Comparison of ENCODE assay signal across 10 cellular contexts in genomic region chr12:96212456-96213375, GRCh38. TPM values are rescaled to one million over a fixed set of nuclear protein-coding genes. Genes with fewer than 3 reads are reported as not detected.
DNase-seq lines count a peak whose midpoint lies in the region; ATAC-seq and TF ChIP-seq lines count a peak whose summit lies in the region.
"Had no signal": no experiment of that assay in that cellular context is flagged by ENCODE, and none has a peak within 500 bp of the region (broad histone marks: within the 10 kb centered on the region; RNA-seq: fewer than 3 reads in every experiment).

No MANE protein-coding gene starts in this region.

- H3K4me3 Mint-ChIP-seq in stimulated activated naive CD8-positive, alpha-beta T cell treated with anti-CD3 and anti-CD28 coated beads, Interleukin-15, Interleukin-2, amounts not matched to agents 100 ng/mL and 50 ng/mL, for 24 hours, result peak overlapping the region; percentile 70
- peak overlapping the region; percentile 72 for H3K4me3 Mint-ChIP-seq in activated naive CD8-positive, alpha-beta T cell treated with anti-CD3 and anti-CD28 coated beads for 36 hours
- H3K4me3 Mint-ChIP-seq in memory B cell, result peak overlapping the region; percentile 71

- intact Hi-C loops in upper lobe of right lung (cut with DNase I), result no loop called here

- no peaks in the 10 kb centered on the region for H3K27me3 ChIP-seq in upper lobe of right lung

- H3K27ac ChIP-seq in upper lobe of right lung, result no peak overlapping the region

- no peak for DNase-seq in stimulated activated naive CD8-positive, alpha-beta T cell treated with anti-CD3 and anti-CD28 coated beads, Interleukin-15, Interleukin-2, amounts not matched to agents 100 U/mL and 50 U/mL, for 24 hours
- DNase-seq in activated naive CD8-positive, alpha-beta T cell treated with anti-CD3 and anti-CD28 coated beads for 36 hours, result no peak
- DNase-seq in memory B cell (ENCODE audit: low spot score in 2 of 2), result no peak
- DNase-seq in SW 1271 (lab: John Stamatoyannopoulos, UW), result no peak
- DNase-seq in stimulated activated CD4-positive, alpha-beta T cell treated with anti-CD3 and anti-CD28 coated beads, Interleukin-15, amount 100 ng/mL, for 24 hours, result no peak
- DNase-seq in upper lobe of right lung, result no peak
- DNase-seq: activated effector memory CD4-positive, alpha-beta T cell treated with Interleukin-2 at 50 U/mL for 16 hours; NCI-H510A had no signal

- peak overlapping the region; percentile 89 for H3K27ac Mint-ChIP-seq in stimulated activated naive CD8-positive, alpha-beta T cell treated with anti-CD3 and anti-CD28 coated beads, Interleukin-15, Interleukin-2, amounts not matched to agents 100 ng/mL and 50 ng/mL, for 24 hours
- peak overlapping the region; percentile 84 for H3K27ac Mint-ChIP-seq in activated naive CD8-positive, alpha-beta T cell treated with anti-CD3 and anti-CD28 coated beads for 36 hours
- H3K27ac Mint-ChIP-seq in memory B cell, result peak overlapping the region; percentile 62

- peaks cover 7% of the 10 kb centered on the region for H3K36me3 ChIP-seq in upper lobe of right lung

- H3K27me3 Mint-ChIP-seq in stimulated activated naive CD8-positive, alpha-beta T cell treated with anti-CD3 and anti-CD28 coated beads, Interleukin-15, Interleukin-2, amounts not matched to agents 100 ng/mL and 50 ng/mL, for 24 hours, result no peaks in the 10 kb centered on the region
- H3K27me3 Mint-ChIP-seq in activated naive CD8-positive, alpha-beta T cell treated with anti-CD3 and anti-CD28 coated beads for 36 hours, result no peaks in the 10 kb centered on the region
- no peaks in the 10 kb centered on the region for H3K27me3 Mint-ChIP-seq in memory B cell

- no peaks in the 10 kb centered on the region for H3K9me3 Mint-ChIP-seq in stimulated activated naive CD8-positive, alpha-beta T cell treated with anti-CD3 and anti-CD28 coated beads, Interleukin-15, Interleukin-2, amounts not matched to agents 100 ng/mL and 50 ng/mL, for 24 hours
- no peaks in the 10 kb centered on the region for H3K9me3 Mint-ChIP-seq in activated naive CD8-positive, alpha-beta T cell treated with anti-CD3 and anti-CD28 coated beads for 36 hours
- no peaks in the 10 kb centered on the region for H3K9me3 Mint-ChIP-seq in memory B cell

- no peaks in the 10 kb centered on the region for H3K9me3 ChIP-seq in upper lobe of right lung

- no peak overlapping the region for H3K4me3 ChIP-seq in upper lobe of right lung

- H3K4me1 ChIP-seq in upper lobe of right lung, result peaks cover 43% of the 10 kb centered on the region

- peaks cover 83% of the 10 kb centered on the region for H3K4me1 Mint-ChIP-seq in stimulated activated naive CD8-positive, alpha-beta T cell treated with anti-CD3 and anti-CD28 coated beads, Interleukin-15, Interleukin-2, amounts not matched to agents 100 ng/mL and 50 ng/mL, for 24 hours (ENCODE audit: low read depth)
- H3K4me1 Mint-ChIP-seq in activated naive CD8-positive, alpha-beta T cell treated with anti-CD3 and anti-CD28 coated beads for 36 hours, result peaks cover 64% of the 10 kb centered on the region
- H3K4me1 Mint-ChIP-seq in memory B cell, result peaks cover 54% of the 10 kb centered on the region

- ATAC-seq in stimulated activated naive CD8-positive, alpha-beta T cell treated with anti-CD3 and anti-CD28 coated beads, Interleukin-15, Interleukin-2, amounts not matched to agents 100 U/mL and 50 U/mL, for 24 hours, result no peak
- no peak for ATAC-seq in memory B cell (ENCODE audit: low read depth)
- ATAC-seq in HG03097 (IDR thresholded peaks at IDR 0.05; ENCODE audit: low FRiP score, unreplicated experiment), result no peak
- no peak for ATAC-seq in upper lobe of right lung

- H3K36me3 Mint-ChIP-seq in stimulated activated naive CD8-positive, alpha-beta T cell treated with anti-CD3 and anti-CD28 coated beads, Interleukin-15, Interleukin-2, amounts not matched to agents 100 ng/mL and 50 ng/mL, for 24 hours (ENCODE audit: low read depth), result peaks cover 23% of the 10 kb centered on the region
- peaks cover 12% of the 10 kb centered on the region for H3K36me3 Mint-ChIP-seq in activated naive CD8-positive, alpha-beta T cell treated with anti-CD3 and anti-CD28 coated beads for 36 hours
- H3K36me3 Mint-ChIP-seq in memory B cell, result peaks cover 2% of the 10 kb centered on the region

- TF ChIP-seq CTCF in upper lobe of right lung (IDR thresholded peaks at IDR 0.05), result no peak

RNA-seq across cellular contexts. Expression of gene ELK3, which starts 18.5 kb away (rescaled TPM):
- 10 to 100 TPM; 10.9 to 12.6 TPM for total RNA-seq in activated naive CD8-positive, alpha-beta T cell treated with anti-CD3 and anti-CD28 coated beads for 36 hours
- total RNA-seq in upper lobe of right lung, result 41.2 TPM
